ENCODE assay signal across 8 cellular contexts in the genomic region with DNA sequence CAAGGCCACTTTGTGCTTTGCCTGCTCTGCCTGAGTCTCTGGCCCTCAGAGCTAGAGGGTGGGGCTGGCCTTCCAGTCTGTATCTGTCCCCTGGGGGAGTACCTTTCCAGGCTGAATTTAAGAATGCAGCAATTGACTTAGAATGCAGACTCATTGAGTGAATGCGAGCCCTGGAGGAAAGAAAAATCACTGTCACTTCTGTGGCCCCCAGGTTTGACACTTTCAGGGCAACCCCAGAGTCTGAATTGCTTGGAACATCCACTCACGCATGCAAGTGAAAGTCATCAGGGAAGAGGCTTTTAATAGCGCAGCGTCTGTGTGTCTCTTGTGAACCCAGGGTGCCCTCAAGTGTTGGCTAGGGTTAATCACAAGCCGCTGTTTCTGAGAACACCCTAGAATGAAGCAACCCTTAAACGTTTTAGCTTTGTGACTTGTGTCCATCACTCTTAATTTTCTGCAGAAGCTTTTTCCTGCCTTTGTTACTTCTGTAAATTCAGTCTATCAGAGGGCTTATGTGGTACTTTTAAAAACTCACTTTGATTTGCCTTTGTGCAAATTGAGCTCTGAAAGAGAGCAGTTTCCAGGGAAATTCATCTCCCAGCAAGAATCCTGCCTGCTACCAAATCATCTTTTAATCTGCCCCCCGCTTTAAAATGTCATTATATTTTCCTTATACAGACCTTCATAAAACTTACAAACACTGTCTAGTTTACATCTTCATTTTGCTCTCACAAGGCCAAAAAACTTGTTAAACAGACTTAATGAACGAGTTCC.
DNase-seq lines count a peak whose midpoint lies in the region; ATAC-seq and TF ChIP-seq lines count a peak whose summit lies in the region.

No MANE protein-coding gene starts in this region.

- H3K27me3 Mint-ChIP-seq in activated T-helper 1 cell treated with anti-CD3 and anti-CD28 coated beads, Interleukin-12 subunit alpha, Interleukin-12 subunit beta, Interleukin-2, Interleukin-4 antibody, amounts not matched to agents 30 ng/mL and 10 ng/mL and 1 ng/mL, durations not matched to agents 14 hours and 24 hours and 36 hours (ENCODE audit: insufficient read depth) = peaks cover 22% of the 10 kb centered on the region
- peaks cover 44% of the 10 kb centered on the region for H3K27me3 Mint-ChIP-seq in osteocyte (ENCODE audit: unreplicated experiment)

- H3K27me3 ChIP-seq in Peyer's patch (no peaks in the 10 kb centered on the region), uterus (no peaks in the 10 kb centered on the region)

- DNase-seq in HuH-7 (ENCODE audit: low spot score) (peak; percentile 49), Peyer's patch (peak; percentile 40 to 84 (median 59)), foreskin fibroblast (peak; percentile 43 to 73), osteocyte (ENCODE audit: extremely low spot score, unreplicated experiment) (no peak), uterus (peak in 1 of 2 donors; percentile 18)
- peak; percentile 55 for DNase-seq in activated T-helper 1 cell treated with anti-CD3 and anti-CD28 coated beads, Interleukin-12 subunit alpha, Interleukin-12 subunit beta, Interleukin-2, Interleukin-4 antibody, amounts not matched to agents 30 ng/mL and 10 ng/mL and 1 ng/mL, durations not matched to agents 14 hours and 24 hours and 36 hours (ENCODE audit: low spot score)

- no peaks in the 10 kb centered on the region for H3K4me1 Mint-ChIP-seq in activated T-helper 1 cell treated with anti-CD3 and anti-CD28 coated beads, Interleukin-12 subunit alpha, Interleukin-12 subunit beta, Interleukin-2, Interleukin-4 antibody, amounts not matched to agents 30 ng/mL and 10 ng/mL and 1 ng/mL, durations not matched to agents 14 hours and 24 hours and 36 hours (ENCODE audit: low read depth)
- H3K4me1 Mint-ChIP-seq in osteocyte (ENCODE audit: unreplicated experiment) = peaks cover 8% of the 10 kb centered on the region

- H3K4me1 ChIP-seq in Peyer's patch (no peaks in the 10 kb centered on the region), uterus (no peaks in the 10 kb centered on the region)

- H3K9me3 ChIP-seq in Peyer's patch (no peaks in the 10 kb centered on the region), uterus (no peaks in the 10 kb centered on the region)

- no peaks in the 10 kb centered on the region for H3K36me3 Mint-ChIP-seq in activated T-helper 1 cell treated with anti-CD3 and anti-CD28 coated beads, Interleukin-12 subunit alpha, Interleukin-12 subunit beta, Interleukin-2, Interleukin-4 antibody, amounts not matched to agents 30 ng/mL and 10 ng/mL and 1 ng/mL, durations not matched to agents 14 hours and 24 hours and 36 hours (ENCODE audit: low read depth)
- H3K36me3 Mint-ChIP-seq in osteocyte (ENCODE audit: unreplicated experiment) = no peaks in the 10 kb centered on the region

- TF ChIP-seq POLR2A in Peyer's patch (IDR thresholded peaks at IDR 0.05) = no peak
- no peak for TF ChIP-seq POLR2A in uterus (IDR thresholded peaks at IDR 0.05)

- no peaks in the 10 kb centered on the region for H3K36me3 ChIP-seq in Peyer's patch
- no peaks in the 10 kb centered on the region for H3K36me3 ChIP-seq in uterus

- H3K27ac ChIP-seq in C4-2B (no peak overlapping the region), Peyer's patch (no peak overlapping the region), uterus (no peak overlapping the region)

- intact Hi-C loops in activated T-helper 1 cell treated with anti-CD3 and anti-CD28 coated beads, Interleukin-12 subunit alpha, Interleukin-12 subunit beta, Interleukin-2, Interleukin-4 antibody, amounts not matched to agents 30 ng/mL and 10 ng/mL and 1 ng/mL, durations not matched to agents 14 hours and 24 hours and 36 hours (cut with micrococcal nuclease) = loop anchor here (1.0 to 10.0 kb wide), 13 partner anchors 13 to 1489 kb away; partner anchors contain the start of genes GFM2, HMGCR, NSA2 and POC5
- intact Hi-C loops in uterus (cut with DNase I; ENCODE audit: low total_unique reads) = no loop called here

- no peaks in the 10 kb centered on the region for H3K9me3 Mint-ChIP-seq in activated T-helper 1 cell treated with anti-CD3 and anti-CD28 coated beads, Interleukin-12 subunit alpha, Interleukin-12 subunit beta, Interleukin-2, Interleukin-4 antibody, amounts not matched to agents 30 ng/mL and 10 ng/mL and 1 ng/mL, durations not matched to agents 14 hours and 24 hours and 36 hours
- no peaks in the 10 kb centered on the region for H3K9me3 Mint-ChIP-seq in osteocyte (ENCODE audit: unreplicated experiment)

- H3K4me3 ChIP-seq in Peyer's patch = no peak overlapping the region
- H3K4me3 ChIP-seq in foreskin fibroblast (ENCODE audit: low read depth in 1 of 2, low read length in 2 of 2) = no peak overlapping the region
- H3K4me3 ChIP-seq in uterus = no peak overlapping the region

- ATAC-seq in GM19324 (IDR thresholded peaks at IDR 0.05; ENCODE audit: low FRiP score, unreplicated experiment) = peak; percentile 63

- TF ChIP-seq CTCF in C4-2B (conservative IDR thresholded peaks at IDR 0.05) (peak; percentile 91), Peyer's patch (IDR thresholded peaks at IDR 0.05) (peak in 5 of 6 experiments; percentile 31 to 89 (median 81)), foreskin fibroblast (IDR thresholded peaks at IDR 0.05; ENCODE audit: low read depth, low read length) (peak; percentile 59), osteocyte (IDR thresholded peaks at IDR 0.05) (peak; percentile 76), uterus (IDR thresholded peaks at IDR 0.05) (peak; percentile 15 to 52 (median 31))

- H3K4me3 Mint-ChIP-seq in activated T-helper 1 cell treated with anti-CD3 and anti-CD28 coated beads, Interleukin-12 subunit alpha, Interleukin-12 subunit beta, Interleukin-2, Interleukin-4 antibody, amounts not matched to agents 30 ng/mL and 10 ng/mL and 1 ng/mL, durations not matched to agents 14 hours and 24 hours and 36 hours = no peak overlapping the region
- no peak overlapping the region for H3K4me3 Mint-ChIP-seq in osteocyte (ENCODE audit: unreplicated experiment)

- no peak overlapping the region for H3K27ac Mint-ChIP-seq in activated T-helper 1 cell treated with anti-CD3 and anti-CD28 coated beads, Interleukin-12 subunit alpha, Interleukin-12 subunit beta, Interleukin-2, Interleukin-4 antibody, amounts not matched to agents 30 ng/mL and 10 ng/mL and 1 ng/mL, durations not matched to agents 14 hours and 24 hours and 36 hours
- H3K27ac Mint-ChIP-seq in osteocyte (ENCODE audit: unreplicated experiment) = peak overlapping the region; percentile 5

Comparison
In these comparisons a context has a peak if more than half of its experiments do, and no peak if none do; other contexts are left out.
1. CTCF ChIP-seq: peak in every context shown above with its lines; median percentile 91 in C4-2B; 81 in Peyer's patch; 76 in osteocyte; 59 in foreskin fibroblast; 31 in uterus.